8 cellular contexts compared by ENCODE assay signal in the genomic region with DNA sequence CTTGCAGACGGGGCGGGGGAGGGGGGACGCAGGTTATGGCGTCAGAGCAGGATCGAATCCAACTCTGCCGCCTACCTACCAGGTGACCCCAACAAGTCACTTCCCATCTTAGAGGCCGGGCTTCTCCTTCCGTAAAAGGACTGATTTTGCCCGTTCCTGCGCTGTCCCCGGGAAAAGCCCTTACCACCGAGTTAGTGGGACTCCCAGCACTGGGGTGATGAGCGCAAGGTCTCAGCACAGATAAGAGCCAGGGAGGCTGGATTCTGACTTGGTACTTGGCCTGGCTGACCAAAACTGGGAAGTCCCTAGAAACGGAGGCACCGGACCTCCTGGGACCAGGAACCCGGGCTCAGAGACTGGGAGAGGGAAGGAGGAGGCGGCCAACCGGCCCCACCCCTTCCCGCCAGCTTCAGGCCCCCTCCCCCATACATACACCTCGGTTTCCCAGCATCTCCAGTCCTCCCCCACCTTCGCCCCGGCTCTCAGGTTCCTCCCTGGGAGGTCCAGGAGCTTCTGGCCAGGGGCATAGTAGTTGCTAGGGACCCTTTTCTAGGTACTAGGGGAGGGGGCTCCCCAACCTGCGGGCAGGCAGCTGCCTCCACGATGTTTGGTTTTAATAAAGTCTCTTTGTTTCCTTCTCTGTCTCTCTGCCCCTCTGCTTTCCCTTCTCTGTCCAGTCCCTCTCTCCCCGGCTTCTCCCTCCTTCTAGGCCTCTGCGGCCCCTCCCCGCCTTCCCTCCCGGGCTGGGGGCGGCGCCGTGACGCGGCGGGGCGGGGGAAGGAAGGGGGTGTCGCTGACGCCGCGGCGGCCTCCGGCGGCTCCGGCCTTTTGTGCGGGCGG. TPM values are rescaled to one million over a fixed set of nuclear protein-coding genes. Genes with fewer than 3 reads are reported as not detected.
DNase-seq lines count a peak whose midpoint lies in the region; ATAC-seq and TF ChIP-seq lines count a peak whose summit lies in the region.

TSS of gene GRAMD1A (plus strand) at position 826 of the 840 bp plus-strand sequence. CDS start 156 bp downstream, outside the sequence.

- H2AFZ ChIP-seq in fibroblast of lung (ENCODE audit: low read length), result peak within 1 kb of the TSS; percentile 39

- H3K27ac Mint-ChIP-seq in naive thymus-derived CD8-positive, alpha-beta T cell, result peak within 1 kb of the TSS; percentile 94 to 99 (median 98)

- peaks cover 12 to 16% (median 15%) of the 10 kb centered on the region in 11 experiments for H3K9me3 ChIP-seq in BLaER1 treated with 17β-estradiol and CSF1 and Interleukin-3, amounts not matched to agents 10 nM and 100 nM (replicated peaks in 1 of 11)
- no peaks in the 10 kb centered on the region for H3K9me3 ChIP-seq in HUES64 (ENCODE audit: insufficient read depth, low read depth, low read length)
- no peaks in the 10 kb centered on the region for H3K9me3 ChIP-seq in fibroblast of lung (ENCODE audit: control insufficient read depth, insufficient read depth, low read depth, low read length)

- peaks cover 35% of the 10 kb centered on the region for H3K79me2 ChIP-seq in fibroblast of lung (ENCODE audit: control insufficient read depth, insufficient read depth, low read length)

- H3K4me2 ChIP-seq in BLaER1 treated with 17β-estradiol and CSF1 and Interleukin-3, amounts not matched to agents 10 nM and 100 nM, result peak within 1 kb of the TSS; percentile 89 to 99 (median 97)
- peak within 1 kb of the TSS; percentile 86 for H3K4me2 ChIP-seq in fibroblast of lung (ENCODE audit: extremely low read depth, insufficient read depth, low read length)

- H3K4me3 ChIP-seq in BLaER1 treated with 17β-estradiol and CSF1 and Interleukin-3, amounts not matched to agents 10 nM and 100 nM, result peak within 1 kb of the TSS; percentile 88 to 98 (median 92)
- H3K4me3 ChIP-seq in HUES64 (ENCODE audit: low read length), result peak within 1 kb of the TSS; percentile 84
- H3K4me3 ChIP-seq in fibroblast of lung (replicated peaks in 1 of 4; ENCODE audit: control extremely low read depth in 1 of 4, insufficient read depth in 1 of 4, low read depth in 3 of 4, low read length in 4 of 4), result peak within 1 kb of the TSS; percentile 70 to 83 (median 78)

- peaks cover 63 to 83% (median 79%) of the 10 kb centered on the region in 10 experiments for H3K4me1 ChIP-seq in BLaER1 treated with 17β-estradiol and CSF1 and Interleukin-3, amounts not matched to agents 10 nM and 100 nM
- H3K4me1 ChIP-seq in HUES64 (ENCODE audit: insufficient read depth, low read length), result peaks cover 42% of the 10 kb centered on the region
- peaks cover 5% of the 10 kb centered on the region for H3K4me1 ChIP-seq in fibroblast of lung (ENCODE audit: control insufficient read depth, extremely low read depth, insufficient read depth, low read length)

- H3K27me3 Mint-ChIP-seq in naive thymus-derived CD8-positive, alpha-beta T cell, result no peaks in the 10 kb centered on the region

- WGBS in HUES64, result 1% methylated on average over 41 of the region's 45 CpGs

- DNase-seq in activated T-helper 1 cell treated with anti-CD3 and anti-CD28 coated beads, Interleukin-2, amount 50 U/mL, for 16 hours (ENCODE audit: low read depth in 1 of 2, low spot score in 1 of 2), result peak; percentile 47 to 62
- DNase-seq in fibroblast of lung (ENCODE audit: low read depth in 2 of 2), result peak; percentile 84 to 87
- peak; percentile 37 to 75 (median 62) for DNase-seq in naive thymus-derived CD8-positive, alpha-beta T cell
- peak; percentile 69 for DNase-seq in stimulated activated naive CD4-positive, alpha-beta T cell treated with Interleukin-2 at 50 U/mL for 16 hours (lab: John Stamatoyannopoulos, UW)

- H3K4me1 Mint-ChIP-seq in naive thymus-derived CD8-positive, alpha-beta T cell, result peaks cover 45 to 82% (median 78%) of the 10 kb centered on the region in 4 donors

- H3K9ac ChIP-seq in BLaER1 treated with 17β-estradiol and CSF1 and Interleukin-3, amounts not matched to agents 10 nM and 100 nM, result peak within 1 kb of the TSS; percentile 89 to 99 (median 94)
- H3K9ac ChIP-seq in HUES64 (ENCODE audit: low read depth, low read length) (peak within 1 kb of the TSS; percentile 85), fibroblast of lung (ENCODE audit: insufficient read depth, low read length) (peak within 1 kb of the TSS; percentile 81)

- peaks cover 0 to 26% (median 22%) of the 10 kb centered on the region in 11 experiments; a peak in 20 of 22 replicates for H3K36me3 ChIP-seq in BLaER1 treated with 17β-estradiol and CSF1 and Interleukin-3, amounts not matched to agents 10 nM and 100 nM
- H3K36me3 ChIP-seq in HUES64 (ENCODE audit: insufficient read depth, low read length) (peaks cover 19% of the 10 kb centered on the region), fibroblast of lung (ENCODE audit: control insufficient read depth, insufficient read depth, low read length) (no peaks in the 10 kb centered on the region)

- peak within 1 kb of the TSS; percentile 89 to 97 (median 93) for H3K27ac ChIP-seq in BLaER1 treated with 17β-estradiol and CSF1 and Interleukin-3, amounts not matched to agents 10 nM and 100 nM
- H3K27ac ChIP-seq in HUES64 (ENCODE audit: low read depth, low read length) (peak within 1 kb of the TSS; percentile 97), fibroblast of lung (ENCODE audit: insufficient read depth, low read length) (peak within 1 kb of the TSS; percentile 98)

- H3K36me3 Mint-ChIP-seq in naive thymus-derived CD8-positive, alpha-beta T cell, result peaks cover 6 to 20% (median 7%) of the 10 kb centered on the region in 3 donors

- peak within 1 kb of the TSS; percentile 95 to 100 (median 99) for H3K4me3 Mint-ChIP-seq in naive thymus-derived CD8-positive, alpha-beta T cell

- ATAC-seq in GM19372 (IDR thresholded peaks at IDR 0.05; ENCODE audit: low read depth, unreplicated experiment), result peak; percentile 46
- peak; percentile 14 to 22 for ATAC-seq in naive thymus-derived CD8-positive, alpha-beta T cell

- H4K20me1 ChIP-seq in BLaER1 treated with 17β-estradiol and CSF1 and Interleukin-3, amounts not matched to agents 10 nM and 100 nM, result peaks cover 28 to 41% (median 38%) of the 10 kb centered on the region in 11 experiments; a peak in 21 of 22 replicates
- no peaks in the 10 kb centered on the region for H4K20me1 ChIP-seq in fibroblast of lung (ENCODE audit: control insufficient read depth, extremely low read depth, insufficient read depth, low read length)

- no peaks in the 10 kb centered on the region for H3K9me3 Mint-ChIP-seq in naive thymus-derived CD8-positive, alpha-beta T cell

- POLR2A ChIA-PET in naive thymus-derived CD8-positive, alpha-beta T cell (lab: Charles Lee), result interaction anchor here (0.5 to 49.8 kb wide), 7 partner anchors 6 to 250 kb away, joined by 3 to 1459 read pairs (median 4); partner anchors contain the start of genes GRAMD1A and ZNF792

- no peaks in the 10 kb centered on the region for H3K27me3 ChIP-seq in BLaER1 treated with 17β-estradiol and CSF1 and Interleukin-3, amounts not matched to agents 10 nM and 100 nM
- H3K27me3 ChIP-seq in HUES64 (ENCODE audit: insufficient read depth, low read length) (no peaks in the 10 kb centered on the region), fibroblast of lung (ENCODE audit: control insufficient read depth, insufficient read depth, low read length) (no peaks in the 10 kb centered on the region)

- no peak for TF ChIP-seq CTCF in fibroblast of lung (conservative IDR thresholded peaks at IDR 0.05 in 1 of 2, IDR thresholded peaks at IDR 0.05 in 1 of 2; ENCODE audit: low read depth in 1 of 2, low read length in 2 of 2)

TF ChIP-seq in PFSK-1, 5 proteins besides CTCF, POLR2A, EP300 and RAD21:
- TF ChIP-seq TAF1 (IDR thresholded peaks at IDR 0.05; ENCODE audit: borderline replicate concordance, insufficient read depth, low read length) (peak; percentile 48; the same call in 1 of the 2 replicates), SIN3A (IDR thresholded peaks at IDR 0.05; ENCODE audit: borderline replicate concordance, insufficient read depth, low read length) (no peak), FOXP2 (optimal IDR thresholded peaks at IDR 0.05; ENCODE audit: borderline replicate concordance, extremely low read depth, extremely low read length, insufficient read depth) (no peak), POLR2AphosphoS5 (IDR thresholded peaks at IDR 0.05; ENCODE audit: low read depth, low read length) (peak; percentile 78)

RNA-seq across cellular contexts. Expression of gene GRAMD1A, which starts in this region (rescaled TPM):
- 86.1 TPM for polyA plus RNA-seq in HUES64 (2013, experiment 1 of 2)
- 110 TPM for polyA plus RNA-seq in HUES64 (2013, experiment 2 of 2)
- polyA plus RNA-seq in PFSK-1 (2012; ENCODE audit: insufficient read length, low read depth), result 117 TPM
- total RNA-seq in fibroblast of lung, result 22.3 and 24.4 TPM in 2 replicates
- polyA plus RNA-seq in fibroblast of lung, result 21.4 and 29.0 TPM in 2 replicates
- 30.2 and 36.7 TPM in 2 replicates for polyA plus RNA-seq in fibroblast of lung (2012)
- 52.9 and 58.0 TPM in 2 replicates for polyA minus RNA-seq in fibroblast of lung (ENCODE audit: low replicate concordance)
- total RNA-seq in naive thymus-derived CD8-positive, alpha-beta T cell, result 100 to 1,000 TPM; 317 to 335 TPM
- 10 to 100 TPM; 29.5 to 77.0 (median 42.0) TPM for polyA plus RNA-seq in naive thymus-derived CD8-positive, alpha-beta T cell

Comparison
In these comparisons a context has a peak if more than half of its experiments do, and no peak if none do; other contexts are left out.
1. Peak in every context shown above with its lines: DNase-seq, ATAC-seq, H3K4me3 ChIP-seq and H3K27ac ChIP-seq.
2. RNA of gene GRAMD1A (total RNA-seq): 317 to 335 TPM in naive thymus-derived CD8-positive, alpha-beta T cell; 22.3 to 24.4 TPM in fibroblast of lung; every median in the first group is over 10 times any median in the second.